ENCODE assay signal across 8 cellular contexts in the genomic region with DNA sequence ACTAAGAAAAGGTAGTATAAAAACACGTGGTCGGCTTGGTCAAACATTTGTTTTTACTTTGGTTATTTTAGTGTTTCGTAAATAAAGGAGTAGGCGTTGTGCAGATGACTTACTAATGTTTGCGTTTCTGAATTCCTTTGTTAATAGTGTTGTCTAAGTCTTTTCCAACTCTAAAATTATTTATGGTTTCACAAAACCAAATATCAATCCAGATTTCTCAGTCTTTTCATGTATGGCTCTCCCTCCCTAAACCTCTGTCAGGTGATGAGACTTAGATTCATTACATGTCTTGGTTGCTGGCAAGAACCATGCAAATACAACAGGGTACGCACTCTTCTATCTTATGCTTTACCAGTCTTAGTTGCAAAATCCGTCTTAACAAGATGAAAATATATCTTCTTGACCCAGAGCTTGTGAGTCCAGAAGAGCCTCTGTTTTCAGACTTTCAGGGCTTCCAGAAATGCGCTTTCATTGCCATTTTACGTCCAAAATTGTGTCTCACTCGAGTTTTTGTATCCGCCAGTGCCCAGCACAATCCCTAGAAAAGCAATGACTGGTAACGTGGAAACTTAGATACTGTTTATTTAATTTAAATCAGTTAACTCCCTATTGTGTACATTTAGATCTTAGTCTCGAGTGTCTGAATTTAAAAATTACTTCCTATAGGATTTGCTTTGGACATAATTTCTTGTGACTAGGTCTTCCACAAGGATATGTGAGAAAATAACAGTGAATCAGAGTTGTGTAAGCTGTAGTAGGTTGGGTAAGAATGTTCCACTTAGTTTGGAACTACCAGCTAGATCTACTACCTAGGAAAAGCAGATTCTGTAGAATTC. TPM values are rescaled to one million over a fixed set of nuclear protein-coding genes. Genes with fewer than 3 reads are reported as not detected.
DNase-seq lines count a peak whose midpoint lies in the region; ATAC-seq and TF ChIP-seq lines count a peak whose summit lies in the region.

No MANE protein-coding gene starts in this region.

- H3K18ac ChIP-seq in neuronal stem cell (ENCODE audit: low read length) = no peak overlapping the region

- H2BK120ac ChIP-seq in neuronal stem cell (ENCODE audit: low read depth, low read length) = no peak overlapping the region

- no peak overlapping the region for H2BK5ac ChIP-seq in neuronal stem cell (ENCODE audit: low read length)

- intact Hi-C loops in heart left ventricle (cut with DNase I) (no loop called here), left ventricle myocardium superior (cut with micrococcal nuclease) (no loop called here)

- no peak for TF ChIP-seq POLR2A in heart left ventricle (IDR thresholded peaks at IDR 0.05)
- TF ChIP-seq POLR2A in erythroblast (IDR thresholded peaks at IDR 0.05; ENCODE audit: low read length) = no peak

- TF ChIP-seq CTCF in heart left ventricle (IDR thresholded peaks at IDR 0.05) (no peak), GM13976 (IDR thresholded peaks at IDR 0.05; ENCODE audit: borderline replicate concordance, control extremely low read depth, extremely low read depth, insufficient read depth, missing control alignments) (no peak)

- H2AK5ac ChIP-seq in neuronal stem cell (ENCODE audit: low read depth, low read length) = no peak overlapping the region

- H3K23ac ChIP-seq in neuronal stem cell (ENCODE audit: low read depth, low read length, poor library complexity) = no peak overlapping the region

- 24 to 27% (median 26%) methylated on average over 13 of the region's 13 CpGs for WGBS in heart left ventricle, 4 donors
- WGBS in neuronal stem cell (ENCODE audit: extremely low coverage in 2 of 2, insufficient read length in 2 of 2, insufficient replicate concordance in 1 of 2), 2 donors = no CpG with 5 or more reads among the region's 13 CpGs

- H3K9ac ChIP-seq in neuronal stem cell (ENCODE audit: low read depth, low read length, poor library complexity) = peak overlapping the region; percentile 37

- no peak overlapping the region for H3K14ac ChIP-seq in neuronal stem cell (ENCODE audit: low read length)

- DNase-seq in heart left ventricle = no peak
- no peak for DNase-seq in left ventricle myocardium superior
- DNase-seq in RPMI7951 (ENCODE audit: low read depth) = peak; percentile 10
- peak; percentile 40 to 63 for DNase-seq in erythroblast (lab: John Stamatoyannopoulos, UW)
- no peak for DNase-seq in neuronal stem cell (ENCODE audit: low spot score)
- DNase-seq in GM13976 (ENCODE audit: low spot score) = no peak

- no peaks in the 10 kb centered on the region for H3K27me3 ChIP-seq in heart left ventricle
- no peaks in the 10 kb centered on the region for H3K27me3 ChIP-seq in neuronal stem cell (ENCODE audit: control insufficient read depth in 3 of 3, insufficient read depth in 3 of 3, low read depth in 1 of 3, low read length in 3 of 3)

- H3K36me3 ChIP-seq in heart left ventricle = peaks cover 0 to 26% (median 18%) of the 10 kb centered on the region in 9 donors
- H3K36me3 ChIP-seq in neuronal stem cell (replicated peaks in 1 of 2; ENCODE audit: control insufficient read depth in 2 of 2, insufficient read depth in 2 of 2, low read length in 2 of 2) = peaks cover 2 to 39% of the 10 kb centered on the region in 2 donors

- H2AFZ ChIP-seq in neuronal stem cell (ENCODE audit: low read length) = peak overlapping the region; percentile 88

- in situ Hi-C loops in GM13976 (cut with MboI; ENCODE audit: low sequenced_read_pairs, unreplicated experiment) = no loop called here

- H3K4me1 ChIP-seq in heart left ventricle (peaks cover 0 to 42% (median 17%) of the 10 kb centered on the region in 12 donors), neuronal stem cell (ENCODE audit: control insufficient read depth in 2 of 2, insufficient read depth in 1 of 2, low read depth in 1 of 2, low read length in 2 of 2) (peaks cover 3 to 6% of the 10 kb centered on the region in 2 donors)

- ATAC-seq in heart left ventricle (no peak), left ventricle myocardium superior (no peak), HG03378 (IDR thresholded peaks at IDR 0.05; ENCODE audit: unreplicated experiment) (no peak), HG03520 (IDR thresholded peaks at IDR 0.05; ENCODE audit: unreplicated experiment) (no peak)

- H3K27ac ChIP-seq in heart left ventricle = peak overlapping the region; percentile 80 to 96 (median 92)
- H3K27ac ChIP-seq in neuronal stem cell (replicated peaks; ENCODE audit: low read length) = no peak overlapping the region

- H3K4me2 ChIP-seq in neuronal stem cell (ENCODE audit: insufficient read depth, low read length, poor library complexity, severe bottlenecking) = peak overlapping the region; percentile 61

- H3K9me3 ChIP-seq in heart left ventricle = no peaks in the 10 kb centered on the region
- H3K9me3 ChIP-seq in neuronal stem cell (replicated peaks in 1 of 2; ENCODE audit: control insufficient read depth in 2 of 2, insufficient read depth in 1 of 2, low read depth in 1 of 2, low read length in 2 of 2) = peaks cover 0 to 7% of the 10 kb centered on the region in 2 donors

- no peaks in the 10 kb centered on the region for H3K79me1 ChIP-seq in neuronal stem cell (ENCODE audit: low read depth, low read length)

- no peak overlapping the region for H4K91ac ChIP-seq in neuronal stem cell (ENCODE audit: low read depth, low read length, poor library complexity)

- peak overlapping the region; percentile 44 to 87 (median 70) for H3K4me3 ChIP-seq in heart left ventricle
- peak overlapping the region; percentile 68 to 93 for H3K4me3 ChIP-seq in neuronal stem cell (ENCODE audit: low read length in 2 of 2)

- H2BK12ac ChIP-seq in neuronal stem cell (ENCODE audit: low read length) = no peak overlapping the region

- no peak overlapping the region for H3K4ac ChIP-seq in neuronal stem cell (ENCODE audit: low read length)

- H2BK15ac ChIP-seq in neuronal stem cell (ENCODE audit: low read length) = no peak overlapping the region

- no peak overlapping the region for H4K8ac ChIP-seq in neuronal stem cell (ENCODE audit: low read depth, low read length)

RNA-seq across cellular contexts. Expression of a gene that starts 0.9 kb away (rescaled TPM):
- 10 to 100 TPM in 6 of 9 donors, 1 to 10 TPM in 3; 8.2 to 16.4 (median 12.6) TPM for total RNA-seq in heart left ventricle
- polyA plus RNA-seq in heart left ventricle = 10 to 100 TPM in 1 of 2 donors, 1 to 10 TPM in 1; 6.8 to 11.5 TPM
- 8.5 TPM for total RNA-seq in left ventricle myocardium superior
- total RNA-seq in RPMI7951 (2014; rRNA removed; shearing (Covaris generic)) = 11.9 and 12.1 TPM in 2 replicates
- polyA plus RNA-seq in neuronal stem cell (2013, experiment 1 of 2) = 8.4 TPM
- 8.6 TPM for polyA plus RNA-seq in neuronal stem cell (2013, experiment 2 of 2)

RNA-seq across cellular contexts. Expression of a gene that starts 59.8 kb away (rescaled TPM):
- total RNA-seq in heart left ventricle (10 to 100 TPM in 3 of 9 donors, 1 to 10 TPM in 6; 1.8 to 33.6 (median 5.9) TPM), left ventricle myocardium superior (12.0 TPM)
- 1 to 10 TPM; 8.4 to 9.0 TPM for polyA plus RNA-seq in heart left ventricle
- 0.72 and 0.88 TPM in 2 replicates for total RNA-seq in RPMI7951 (2014; rRNA removed; shearing (Covaris generic))
- polyA plus RNA-seq in neuronal stem cell (2013, experiment 1 of 2) = 0.25 TPM
- polyA plus RNA-seq in neuronal stem cell (2013, experiment 2 of 2) = 0.28 TPM

Comparison
In these comparisons a context has a peak if more than half of its experiments do, and no peak if none do; other contexts are left out.
1. DNase-seq: peak in RPMI7951 (single experiment) and erythroblast (2 of 2); none in heart left ventricle (0 of 5), left ventricle myocardium superior (single experiment), neuronal stem cell (single experiment) and GM13976 (single experiment).